14 cellular contexts compared by ENCODE assay signal in genomic region chr11:1435820-1436467, GRCh38. TPM values are rescaled to one million over a fixed set of nuclear protein-coding genes. Genes with fewer than 3 reads are reported as not detected.
DNase-seq lines count a peak whose midpoint lies in the region; ATAC-seq and TF ChIP-seq lines count a peak whose summit lies in the region.
"Had no signal": no experiment of that assay in that cellular context is flagged by ENCODE, and none has a peak within 500 bp of the region (broad histone marks: within the 10 kb centered on the region; RNA-seq: fewer than 3 reads in every experiment).

No MANE protein-coding gene starts in this region.

- no peak overlapping the region for H3K56ac ChIP-seq in mesendoderm (ENCODE audit: low read length)

- H3K27ac ChIP-seq in RWPE2 (ENCODE audit: poor library complexity, severe bottlenecking) (no peak overlapping the region), mesendoderm (ENCODE audit: low read depth, low read length) (no peak overlapping the region), uterus (no peak overlapping the region)
- H3K27ac ChIP-seq: heart right ventricle, tibial nerve had no signal

- no CpG with 5 or more reads among the region's 29 CpGs for WGBS in mesendoderm (ENCODE audit: extremely low coverage, insufficient coverage, low lambda C conversion rate)

- H3K79me2 ChIP-seq in mesendoderm (ENCODE audit: control insufficient read depth, insufficient read depth, low read length): no peaks in the 10 kb centered on the region

- H3K9me3 ChIP-seq in RWPE2 (ENCODE audit: severe bottlenecking) (no peaks in the 10 kb centered on the region), uterus (no peaks in the 10 kb centered on the region)
- H3K9me3 ChIP-seq: heart right ventricle, tibial nerve had no signal

- no peak overlapping the region for H3K4ac ChIP-seq in mesendoderm (ENCODE audit: low read depth, low read length)

- no peak for TF ChIP-seq CTCF in RWPE2 (IDR thresholded peaks at IDR 0.05; ENCODE audit: poor library complexity, severe bottlenecking)
- no peak for TF ChIP-seq CTCF in uterus (IDR thresholded peaks at IDR 0.05)

- H2BK15ac ChIP-seq in mesendoderm (replicated peaks; ENCODE audit: low read depth): no peak overlapping the region

- H2BK120ac ChIP-seq in mesendoderm (ENCODE audit: low read depth, low read length): no peak overlapping the region

- no peak overlapping the region for H2AK5ac ChIP-seq in mesendoderm (ENCODE audit: low read length)

- H3K18ac ChIP-seq in mesendoderm (ENCODE audit: low read length): no peak overlapping the region

- H3K23ac ChIP-seq in mesendoderm (ENCODE audit: low read length): no peak overlapping the region

- H3K27me3 ChIP-seq in RWPE2 (ENCODE audit: insufficient read depth, poor library complexity, severe bottlenecking) (no peaks in the 10 kb centered on the region), mesendoderm (ENCODE audit: insufficient read depth, low read length, poor library complexity) (no peaks in the 10 kb centered on the region), uterus (peaks cover 0 to 8% of the 10 kb centered on the region in 2 donors)

- no peak overlapping the region for H3K4me2 ChIP-seq in mesendoderm (ENCODE audit: low read length)

- no peak overlapping the region for H4K8ac ChIP-seq in mesendoderm (ENCODE audit: low read depth, low read length)

- H4K5ac ChIP-seq in mesendoderm (ENCODE audit: low read length): no peak overlapping the region

- H3K9ac ChIP-seq in mesendoderm (ENCODE audit: low read length): no peak overlapping the region

- H3K79me1 ChIP-seq in mesendoderm (ENCODE audit: low read length): no peaks in the 10 kb centered on the region

- H3K36me3 ChIP-seq in RWPE2 (ENCODE audit: low read depth): no peaks in the 10 kb centered on the region
- no peaks in the 10 kb centered on the region for H3K36me3 ChIP-seq in mesendoderm (ENCODE audit: control insufficient read depth, insufficient read depth, low read length)
- H3K36me3 ChIP-seq in uterus: no peaks in the 10 kb centered on the region
- H3K36me3 ChIP-seq: heart right ventricle, tibial nerve had no signal

- H3K4me1 ChIP-seq in RWPE2 (ENCODE audit: insufficient read depth, poor library complexity, severe bottlenecking) (no peaks in the 10 kb centered on the region), mesendoderm (ENCODE audit: control insufficient read depth, low read depth, low read length) (peaks cover 3% of the 10 kb centered on the region), uterus (peaks cover 0 to 7% of the 10 kb centered on the region in 2 donors)

- H2BK5ac ChIP-seq in mesendoderm (ENCODE audit: low read length): no peak overlapping the region

- intact Hi-C loops in uterus (cut with DNase I; ENCODE audit: low total_unique reads): no loop called here

- ATAC-seq in RWPE2 (ENCODE audit: low read depth): peak; percentile 47
- ATAC-seq: left ventricle myocardium superior had no signal

- no peak for TF ChIP-seq POLR2A in uterus (IDR thresholded peaks at IDR 0.05)

- H3K4me3 ChIP-seq in RWPE2 (ENCODE audit: severe bottlenecking) (no peak overlapping the region), mesendoderm (ENCODE audit: low read length) (no peak overlapping the region), uterus (no peak overlapping the region)
- H3K4me3 ChIP-seq: heart right ventricle, tibial nerve had no signal

- peak; percentile 64 for DNase-seq in D341Med (ENCODE audit: low spot score)
- DNase-seq in HPDE6-E6E7 (ENCODE audit: extremely low spot score): peak; percentile 32
- no peak for DNase-seq in RWPE2 (ENCODE audit: low spot score)
- DNase-seq in mesendoderm: peak; percentile 30
- no peak for DNase-seq in uterus
- DNase-seq in activated naive CD4-positive, alpha-beta T cell treated with Interleukin-2 at 50 U/mL for 16 hours: no peak
- DNase-seq in nucleus accumbens (lab: John Stamatoyannopoulos, UW): no peak
- DNase-seq: activated naive CD4-positive, alpha-beta T cell treated with anti-CD3 and anti-CD28 coated beads, Interleukin-2, amount 50 U/mL, for 16 hours; DMS79; heart right ventricle; KBM-7; left ventricle myocardium superior; NCI-H2029 had no signal

RNA-seq across cellular contexts. Expression of gene BRSK2, which starts 46.2 kb away (rescaled TPM):
- 10.0 TPM for polyA plus RNA-seq in mesendoderm (2013, experiment 1 of 2)
- polyA plus RNA-seq in mesendoderm (2013, experiment 2 of 2): 10.4 TPM
- total RNA-seq in uterus: 1 to 10 TPM in 2 of 4 donors, not detected in 2; 1.5 to 2.2 TPM

RNA-seq across cellular contexts. Expression of gene MOB2, which starts 50.6 kb away (rescaled TPM):
- 8.7 TPM for polyA plus RNA-seq in mesendoderm (2013, experiment 1 of 2)
- polyA plus RNA-seq in mesendoderm (2013, experiment 2 of 2): 8.7 TPM
- total RNA-seq in uterus: 10 to 100 TPM; 17.1 to 72.6 (median 23.6) TPM

Comparison
In these comparisons a context has a peak if more than half of its experiments do, and no peak if none do; other contexts are left out.
1. DNase-seq: peak in D341Med (single experiment), HPDE6-E6E7 (single experiment) and mesendoderm (single experiment); none in RWPE2 (single experiment), uterus (0 of 2), activated naive CD4-positive, alpha-beta T cell treated with Interleukin-2 at 50 U/mL for 16 hours (single experiment) and nucleus accumbens (0 of 56).